In genomic region chr2:218645126-218645525, GRCh38 we compare ENCODE assay signal across 12 cellular contexts. TPM values are rescaled to one million over a fixed set of nuclear protein-coding genes. Genes with fewer than 3 reads are reported as not detected.
DNase-seq lines count a peak whose midpoint lies in the region; ATAC-seq, FAIRE-seq and TF ChIP-seq lines count a peak whose summit lies in the region.
"Had no signal": no experiment of that assay in that cellular context is flagged by ENCODE, and none has a peak within 500 bp of the region (broad histone marks: within the 10 kb centered on the region; RNA-seq: fewer than 3 reads in every experiment).

No MANE protein-coding gene starts in this region.

- BruUV-seq in endothelial cell of umbilical vein (replicated peaks; lab: Mats Ljungman, UMichigan) = no TSS peak

- no peak overlapping the region for H3K4ac ChIP-seq in H9 (ENCODE audit: low read depth, low read length)

- H3K4me2 ChIP-seq in endothelial cell of umbilical vein (ENCODE audit: insufficient read depth, low read length) (no peak overlapping the region), H9 (ENCODE audit: insufficient read depth, insufficient read length, low read length) (no peak overlapping the region)
- H3K4me2 ChIP-seq: KMS-11 had no signal

- H3K27me3 Mint-ChIP-seq in H9 (ENCODE audit: low read depth) = no peaks in the 10 kb centered on the region

- ATAC-seq in GM18873 (IDR thresholded peaks at IDR 0.05; ENCODE audit: low FRiP score, unreplicated experiment) (peak; percentile 52), HG03378 (IDR thresholded peaks at IDR 0.05; ENCODE audit: unreplicated experiment) (peak; percentile 61), HG03196 (IDR thresholded peaks at IDR 0.05; ENCODE audit: unreplicated experiment) (no peak)

- peaks cover 9% of the 10 kb centered on the region for H3K79me2 ChIP-seq in endothelial cell of umbilical vein (ENCODE audit: control insufficient read depth, insufficient read depth, low read length)
- no peaks in the 10 kb centered on the region for H3K79me2 ChIP-seq in H9 (ENCODE audit: insufficient read depth, low read length)

- H3T11ph ChIP-seq in H9 (ENCODE audit: low read length) = no peak overlapping the region

- H3K36me3 Mint-ChIP-seq in H9 (ENCODE audit: insufficient read depth in 1 of 3, low read depth in 3 of 3) = peaks cover 40 to 80% (median 79%) of the 10 kb centered on the region in 3 experiments; a peak in 6 of 7 replicates

- H3K23ac ChIP-seq in H9 (ENCODE audit: insufficient read length, low read depth, low read length) = no peak overlapping the region

- no peak overlapping the region for H3K14ac ChIP-seq in H9 (ENCODE audit: insufficient read depth, low read length)

- FAIRE-seq in endothelial cell of umbilical vein (lab: Jason Lieb, UNC) = peak; percentile 58
- FAIRE-seq: colon had no signal

- H4K8ac ChIP-seq in H9 (replicated peaks; ENCODE audit: insufficient read length, low read depth, low read length) = no peak overlapping the region

- intact Hi-C loops in endothelial cell of umbilical vein (cut with micrococcal nuclease) = loop anchor here (5.0 kb wide), 1 partner anchor 373 kb away; the partner anchor contains the start of genes AAMP and PNKD

- no peak for TF ChIP-seq CTCF in endothelial cell of umbilical vein (IDR thresholded peaks at IDR 0.05; ENCODE audit: extremely low read depth in 1 of 2, insufficient read depth in 1 of 2, low read depth in 1 of 2, low read length in 2 of 2)
- no peak for TF ChIP-seq CTCF in H9 (conservative IDR thresholded peaks at IDR 0.05)

- H4K5ac ChIP-seq in H9 (ENCODE audit: insufficient read length, low read depth, low read length) = no peak overlapping the region

- H3K56ac ChIP-seq in H9 (ENCODE audit: insufficient read length, low read depth, low read length) = no peak overlapping the region

- no peaks in the 10 kb centered on the region for H3K27me3 ChIP-seq in endothelial cell of umbilical vein (ENCODE audit: control insufficient read depth in 2 of 2, insufficient read depth in 2 of 2, low read length in 2 of 2)
- no peaks in the 10 kb centered on the region for H3K27me3 ChIP-seq in H9 (ENCODE audit: insufficient read depth, low read length)

- H3K9me3 Mint-ChIP-seq in H9 = no peaks in the 10 kb centered on the region

- H3K4me1 Mint-ChIP-seq in H9 = no peaks in the 10 kb centered on the region

- POLR2A ChIA-PET in endothelial cell of umbilical vein (lab: Charles Lee) = interaction anchor here (1.2 kb wide), 1 partner anchor 9 kb away, joined by 3 read pairs; no protein-coding TSS in a partner anchor

- WGBS in H9 (ENCODE audit: extremely low coverage, insufficient read length, low lambda C conversion rate) = no CpG with 5 or more reads among the region's 1 CpG

- H2AK5ac ChIP-seq in H9 (ENCODE audit: insufficient read length, low read length) = no peak overlapping the region

- peaks cover 24 to 54% of the 10 kb centered on the region in 2 experiments for H3K36me3 ChIP-seq in endothelial cell of umbilical vein (ENCODE audit: control insufficient read depth in 2 of 2, extremely low read depth in 1 of 2, insufficient read depth in 2 of 2, low read length in 2 of 2)

- peak overlapping the region; percentile 23 for H3K27ac ChIP-seq in endothelial cell of umbilical vein (ENCODE audit: insufficient read depth, low read depth, low read length)
- no peak overlapping the region for H3K27ac ChIP-seq in H9 (ENCODE audit: insufficient read length, low read depth, low read length)
- H3K27ac ChIP-seq: KMS-11 had no signal

- no peak overlapping the region for H3K18ac ChIP-seq in H9 (ENCODE audit: insufficient read length, low read depth, low read length)

- CTCF ChIA-PET in endothelial cell of umbilical vein (lab: Charles Lee) = no interaction called here

- no peak overlapping the region for H3K9ac ChIP-seq in endothelial cell of umbilical vein (replicated peaks; ENCODE audit: extremely low read depth, insufficient read depth, low read length)
- no peak overlapping the region for H3K9ac ChIP-seq in H9 (ENCODE audit: extremely low read depth, insufficient read length, low read length)
- H3K9ac ChIP-seq: KMS-11 had no signal

- H3K79me1 ChIP-seq in H9 (ENCODE audit: insufficient read depth, low read depth, low read length, poor library complexity, severe bottlenecking) = no peaks in the 10 kb centered on the region

- H4K91ac ChIP-seq in H9 (ENCODE audit: insufficient read length, low read depth, low read length) = no peak overlapping the region

- H3K4me1 ChIP-seq in endothelial cell of umbilical vein (ENCODE audit: control insufficient read depth, extremely low read depth, insufficient read depth, low read length) (peaks cover 6% of the 10 kb centered on the region), H9 (ENCODE audit: insufficient read depth, low read length) (no peaks in the 10 kb centered on the region)

- DNase-seq in endothelial cell of umbilical vein (ENCODE audit: low read depth, low spot score) (peak; percentile 39), renal cortical epithelial cell (ENCODE audit: low read depth) (peak; percentile 99), H9 (no peak), NCI-H69 (lab: John Stamatoyannopoulos, UW) (no peak), MV-4-11 (lab: John Stamatoyannopoulos, UW) (no peak)
- DNase-seq: NCI-H2171, SHP77 treated with DMSO at 0.1 percent for 48 hours had no signal

- H2AFZ ChIP-seq in endothelial cell of umbilical vein (ENCODE audit: low read depth, low read length) = no peak overlapping the region
- no peak overlapping the region for H2AFZ ChIP-seq in H9 (ENCODE audit: low read length)

- no peak overlapping the region for H2BK20ac ChIP-seq in H9 (ENCODE audit: low read depth, low read length, poor library complexity, severe bottlenecking)

- no peak overlapping the region for H2BK5ac ChIP-seq in H9 (ENCODE audit: insufficient read length, low read length)

- no peak overlapping the region for H3K4me3 Mint-ChIP-seq in H9

- dilution Hi-C loops in endothelial cell of umbilical vein (cut with MboI; ENCODE audit: extremely low pct_ligation_motif_present, low sequenced_read_pairs) = loop anchor here (5.0 kb wide), 1 partner anchor 78 kb away; the partner anchor contains the start of genes CNOT9 and USP37

- H3K9me3 ChIP-seq in endothelial cell of umbilical vein (replicated peaks; ENCODE audit: control insufficient read depth, insufficient read depth, low read length) (no peaks in the 10 kb centered on the region), H9 (ENCODE audit: control insufficient read depth, low read depth, low read length) (no peaks in the 10 kb centered on the region)

- H3K4me3 ChIP-seq in endothelial cell of umbilical vein (replicated peaks in 1 of 3; ENCODE audit: insufficient read depth in 1 of 3, low read depth in 1 of 3, low read length in 3 of 3) = no peak overlapping the region

- H2BK15ac ChIP-seq in H9 (ENCODE audit: low read depth, low read length) = no peak overlapping the region

- H3K23me2 ChIP-seq in H9 (ENCODE audit: insufficient read length, low read depth, low read length, poor library complexity, severe bottlenecking) = no peaks in the 10 kb centered on the region

- H4K20me1 ChIP-seq in endothelial cell of umbilical vein (replicated peaks; ENCODE audit: control insufficient read depth, extremely low read depth, insufficient read depth, low read length) = no peaks in the 10 kb centered on the region
- no peaks in the 10 kb centered on the region for H4K20me1 ChIP-seq in H9 (ENCODE audit: control insufficient read depth, insufficient read depth, insufficient read length)

- H2BK120ac ChIP-seq in H9 (ENCODE audit: low read depth, low read length, poor library complexity, severe bottlenecking) = no peak overlapping the region

- no peak overlapping the region for H2BK12ac ChIP-seq in H9 (ENCODE audit: insufficient read length, low read depth, low read length)

- H3K27ac Mint-ChIP-seq in H9 = no peak overlapping the region

- TF ChIP-seq POLR2A in endothelial cell of umbilical vein (IDR thresholded peaks at IDR 0.05; ENCODE audit: low read depth, low read length) = no peak

- no peaks in the 10 kb centered on the region for H3K9me1 ChIP-seq in endothelial cell of umbilical vein (replicated peaks; ENCODE audit: control insufficient read depth, extremely low read depth, insufficient read depth, low read length)

RNA-seq across cellular contexts. Expression of gene ZNF142, which starts 14.3 kb away (rescaled TPM):
- total RNA-seq in endothelial cell of umbilical vein (31.4 and 34.5 TPM in 2 replicates), renal cortical epithelial cell (3.5 and 15.6 TPM in 2 replicates), H9 (2021) (41.4 and 43.4 TPM in 2 replicates)
- polyA plus RNA-seq in endothelial cell of umbilical vein = 14.5 and 16.0 TPM in 2 replicates
- 9.3 and 11.0 TPM in 2 replicates for polyA plus RNA-seq in endothelial cell of umbilical vein (2011; cell fraction: cytosol; rRNA removed)
- polyA plus RNA-seq in endothelial cell of umbilical vein (2011; cell fraction: nucleus; rRNA removed) = 33.9 and 39.9 TPM in 2 replicates
- polyA plus RNA-seq in endothelial cell of umbilical vein (2012) = 18.5 and 19.0 TPM in 2 replicates
- polyA minus RNA-seq in endothelial cell of umbilical vein = 20.6 and 24.7 TPM in 2 replicates
- 15.7 TPM for polyA minus RNA-seq in endothelial cell of umbilical vein (2011; cell fraction: cytosol; rRNA and poly(A)+ RNA removed)
- polyA minus RNA-seq in endothelial cell of umbilical vein (2011; cell fraction: nucleus; rRNA and poly(A)+ RNA removed) = 28.6 and 35.4 TPM in 2 replicates

RNA-seq across cellular contexts. Expression of gene BCS1L, which starts 14.4 kb away (rescaled TPM):
- total RNA-seq in endothelial cell of umbilical vein (43.0 and 57.4 TPM in 2 replicates), renal cortical epithelial cell (30.0 and 35.6 TPM in 2 replicates), H9 (2021) (39.1 and 44.1 TPM in 2 replicates)
- 70.3 and 82.1 TPM in 2 replicates for polyA plus RNA-seq in endothelial cell of umbilical vein
- 56.4 and 64.2 TPM in 2 replicates for polyA plus RNA-seq in endothelial cell of umbilical vein (2011; cell fraction: cytosol; rRNA removed)
- polyA plus RNA-seq in endothelial cell of umbilical vein (2011; cell fraction: nucleus; rRNA removed) = 182 and 228 TPM in 2 replicates
- polyA plus RNA-seq in endothelial cell of umbilical vein (2012) = 55.9 and 58.7 TPM in 2 replicates
- polyA minus RNA-seq in endothelial cell of umbilical vein = 32.0 and 48.0 TPM in 2 replicates
- 18.0 TPM for polyA minus RNA-seq in endothelial cell of umbilical vein (2011; cell fraction: cytosol; rRNA and poly(A)+ RNA removed)
- 19.5 and 25.9 TPM in 2 replicates for polyA minus RNA-seq in endothelial cell of umbilical vein (2011; cell fraction: nucleus; rRNA and poly(A)+ RNA removed)

RNA-seq across cellular contexts. Expression of gene RNF25, which starts 26.7 kb away (rescaled TPM):
- total RNA-seq in endothelial cell of umbilical vein (38.2 and 39.1 TPM in 2 replicates), renal cortical epithelial cell (21.1 and 29.5 TPM in 2 replicates), H9 (2021) (35.3 and 40.7 TPM in 2 replicates)
- polyA plus RNA-seq in endothelial cell of umbilical vein = 54.7 and 61.1 TPM in 2 replicates
- polyA plus RNA-seq in endothelial cell of umbilical vein (2011; cell fraction: cytosol; rRNA removed) = 67.3 and 69.1 TPM in 2 replicates
- 54.8 and 60.0 TPM in 2 replicates for polyA plus RNA-seq in endothelial cell of umbilical vein (2011; cell fraction: nucleus; rRNA removed)
- polyA plus RNA-seq in endothelial cell of umbilical vein (2012) = 33.9 and 41.6 TPM in 2 replicates
- 67.1 and 82.5 TPM in 2 replicates for polyA minus RNA-seq in endothelial cell of umbilical vein
- polyA minus RNA-seq in endothelial cell of umbilical vein (2011; cell fraction: cytosol; rRNA and poly(A)+ RNA removed) = 15.6 TPM
- polyA minus RNA-seq in endothelial cell of umbilical vein (2011; cell fraction: nucleus; rRNA and poly(A)+ RNA removed) = 11.4 and 17.1 TPM in 2 replicates

RNA-seq across cellular contexts. Expression of gene STK36, which starts 26.8 kb away (rescaled TPM):
- total RNA-seq in endothelial cell of umbilical vein = 34.9 and 40.9 TPM in 2 replicates
- polyA plus RNA-seq in endothelial cell of umbilical vein = 65.2 and 67.4 TPM in 2 replicates
- 12.7 and 17.1 TPM in 2 replicates for polyA plus RNA-seq in endothelial cell of umbilical vein (2011; cell fraction: cytosol; rRNA removed)
- polyA plus RNA-seq in endothelial cell of umbilical vein (2011; cell fraction: nucleus; rRNA removed) = 393 and 442 TPM in 2 replicates
- 22.6 and 43.0 TPM in 2 replicates for polyA plus RNA-seq in endothelial cell of umbilical vein (2012)
- polyA minus RNA-seq in endothelial cell of umbilical vein = 68.0 and 72.7 TPM in 2 replicates
- polyA minus RNA-seq in endothelial cell of umbilical vein (2011; cell fraction: cytosol; rRNA and poly(A)+ RNA removed) = 6.5 TPM
- polyA minus RNA-seq in endothelial cell of umbilical vein (2011; cell fraction: nucleus; rRNA and poly(A)+ RNA removed) = 62.1 and 106 TPM in 2 replicates
- 9.2 and 50.5 TPM in 2 replicates for total RNA-seq in renal cortical epithelial cell
- total RNA-seq in H9 (2021) = 32.7 and 38.7 TPM in 2 replicates

RNA-seq across cellular contexts. Expression of gene PLCD4, which starts 37.4 kb away (rescaled TPM):
- total RNA-seq in endothelial cell of umbilical vein (1.4 and 3.1 TPM in 2 replicates), renal cortical epithelial cell (2.9 and 3.0 TPM in 2 replicates), H9 (2021) (0.18 and 0.42 TPM in 2 replicates)
- 2.2 and 2.3 TPM in 2 replicates for polyA plus RNA-seq in endothelial cell of umbilical vein
- 2.0 TPM in 2 replicates for polyA plus RNA-seq in endothelial cell of umbilical vein (2011; cell fraction: cytosol; rRNA removed)
- 16.6 and 19.5 TPM in 2 replicates for polyA plus RNA-seq in endothelial cell of umbilical vein (2011; cell fraction: nucleus; rRNA removed)
- 4.6 and 5.1 TPM in 2 replicates for polyA plus RNA-seq in endothelial cell of umbilical vein (2012)
- 4.6 and 9.1 TPM in 2 replicates for polyA minus RNA-seq in endothelial cell of umbilical vein
- not detected for polyA minus RNA-seq in endothelial cell of umbilical vein (2011; cell fraction: cytosol; rRNA and poly(A)+ RNA removed)
- 2.9 and 3.7 TPM in 2 replicates for polyA minus RNA-seq in endothelial cell of umbilical vein (2011; cell fraction: nucleus; rRNA and poly(A)+ RNA removed)

Comparison
In these comparisons a context has a peak if more than half of its experiments do, and no peak if none do; other contexts are left out.
1. DNase-seq: peak in endothelial cell of umbilical vein (single experiment) and renal cortical epithelial cell (single experiment); none in H9 (single experiment), NCI-H69 (single experiment) and MV-4-11 (single experiment).